In genomic region chr6:4678506-4679300, GRCh38 we compare ENCODE assay signal across 18 cellular contexts.
DNase-seq lines count a peak whose midpoint lies in the region; FAIRE-seq and TF ChIP-seq lines count a peak whose summit lies in the region.
"Had no signal": no experiment of that assay in that cellular context is flagged by ENCODE, and none has a peak within 500 bp of the region (broad histone marks: within the 10 kb centered on the region; RNA-seq: fewer than 3 reads in every experiment).

No MANE protein-coding gene starts in this region.

- no peak overlapping the region for H3K4me2 ChIP-seq in H1 (ENCODE audit: insufficient read depth in 1 of 2, low read depth in 2 of 2, low read length in 2 of 2)
- no peak overlapping the region for H3K4me2 ChIP-seq in mesenchymal stem cell (ENCODE audit: low read length, poor library complexity, severe bottlenecking)

- H3K36me3 ChIP-seq in right atrium auricular region (no peaks in the 10 kb centered on the region), left ventricle myocardium inferior (no peaks in the 10 kb centered on the region), H1 (ENCODE audit: control insufficient read depth in 2 of 4, insufficient read depth in 4 of 4, low read length in 3 of 4) (no peaks in the 10 kb centered on the region), mesenchymal stem cell (ENCODE audit: control insufficient read depth in 1 of 2, insufficient read depth in 2 of 2, low read depth in 1 of 2, low read length in 2 of 2) (no peaks in the 10 kb centered on the region)

- H2BK12ac ChIP-seq in H1 (ENCODE audit: low read depth, low read length) (no peak overlapping the region), mesenchymal stem cell (ENCODE audit: low read length in 2 of 2) (no peak overlapping the region)

- TF ChIP-seq EP300 in H1 (IDR thresholded peaks at IDR 0.05; ENCODE audit: borderline replicate concordance in 1 of 2, low read depth in 2 of 2, low read length in 2 of 2) = no peak

- H3K27ac ChIP-seq in right atrium auricular region (no peak overlapping the region), left ventricle myocardium inferior (replicated peaks) (no peak overlapping the region), H1 (ENCODE audit: low read depth, low read length) (no peak overlapping the region), mesenchymal stem cell (ENCODE audit: low read length, poor library complexity, severe bottlenecking) (no peak overlapping the region)

- H2BK5ac ChIP-seq in H1 (ENCODE audit: low read depth, low read length) (no peak overlapping the region), mesenchymal stem cell (ENCODE audit: low read depth, low read length, poor library complexity, severe bottlenecking) (no peak overlapping the region)

- H3K9ac ChIP-seq in H1 (replicated peaks in 1 of 4; ENCODE audit: extremely low read depth in 1 of 4, low read depth in 3 of 4, low read length in 3 of 4) = no peak overlapping the region
- H3K9ac ChIP-seq in mesenchymal stem cell (ENCODE audit: low read length) = no peak overlapping the region

- H3K9me3 ChIP-seq in right atrium auricular region = no peaks in the 10 kb centered on the region
- no peaks in the 10 kb centered on the region for H3K9me3 ChIP-seq in left ventricle myocardium inferior (replicated peaks)
- H3K9me3 ChIP-seq in H1 (ENCODE audit: insufficient read depth in 2 of 2, low read depth in 1 of 2, low read length in 1 of 2) = no peaks in the 10 kb centered on the region
- no peaks in the 10 kb centered on the region for H3K9me3 ChIP-seq in mesenchymal stem cell (ENCODE audit: control insufficient read depth, low read length)

- H3K27me3 ChIP-seq in right atrium auricular region (no peaks in the 10 kb centered on the region), left ventricle myocardium inferior (ENCODE audit: low read depth) (peaks cover 3% of the 10 kb centered on the region), H1 (replicated peaks in 1 of 4; ENCODE audit: control insufficient read depth in 3 of 4, extremely low read depth in 1 of 4, insufficient read depth in 3 of 4, low read length in 3 of 4) (no peaks in the 10 kb centered on the region; a peak in 1 of 7 replicates), mesenchymal stem cell (ENCODE audit: control insufficient read depth in 1 of 2, insufficient read depth in 1 of 2, low read length in 2 of 2) (peaks cover 0 to under 1% of the 10 kb centered on the region in 2 experiments)

- H2AFZ ChIP-seq in H1 (ENCODE audit: low read length) = no peak overlapping the region
- H2AFZ ChIP-seq in mesenchymal stem cell (ENCODE audit: low read depth, low read length) = no peak overlapping the region

- no peak overlapping the region for H2BK15ac ChIP-seq in H1 (ENCODE audit: low read length)
- no peak overlapping the region for H2BK15ac ChIP-seq in mesenchymal stem cell (ENCODE audit: low read depth, poor library complexity, severe bottlenecking)

- H3K4ac ChIP-seq in H1 (replicated peaks; ENCODE audit: insufficient read length, low read depth, low read length) = no peak overlapping the region
- no peak overlapping the region for H3K4ac ChIP-seq in mesenchymal stem cell (ENCODE audit: low read depth in 1 of 2, low read length in 2 of 2)

- H3K79me1 ChIP-seq in H1 (ENCODE audit: low read depth, low read length) (no peaks in the 10 kb centered on the region), mesenchymal stem cell (replicated peaks; ENCODE audit: low read length, poor library complexity, severe bottlenecking) (no peaks in the 10 kb centered on the region)

- H3K14ac ChIP-seq in H1 (ENCODE audit: insufficient read length) = no peak overlapping the region
- H3K14ac ChIP-seq in mesenchymal stem cell (ENCODE audit: low read length in 2 of 2) = no peak overlapping the region

- no peaks in the 10 kb centered on the region for H3K4me1 ChIP-seq in right atrium auricular region
- no peaks in the 10 kb centered on the region for H3K4me1 ChIP-seq in left ventricle myocardium inferior
- H3K4me1 ChIP-seq in H1 (replicated peaks in 1 of 4; ENCODE audit: control insufficient read depth in 3 of 4, insufficient read depth in 4 of 4, low read length in 3 of 4) = peaks cover 0 to 6% (median 3%) of the 10 kb centered on the region in 4 experiments; a peak in 3 of 7 replicates
- no peaks in the 10 kb centered on the region for H3K4me1 ChIP-seq in mesenchymal stem cell (ENCODE audit: control insufficient read depth, insufficient read depth, low read depth, low read length)

- no peak overlapping the region for H4K8ac ChIP-seq in H1 (ENCODE audit: extremely low read depth, insufficient read depth, low read length)
- H4K8ac ChIP-seq in mesenchymal stem cell (ENCODE audit: low read length) = no peak overlapping the region

- H3K56ac ChIP-seq in H1 (replicated peaks; ENCODE audit: insufficient read length, low read depth, low read length) = no peak overlapping the region

- DNase-seq in right atrium auricular region (ENCODE audit: low spot score) (peak; percentile 36), left ventricle myocardium inferior (no peak), H1 (ENCODE audit: low read depth in 1 of 2, low spot score in 2 of 2) (peak in 1 of 2 experiments; percentile 29), mesenteric fat pad (ENCODE audit: low spot score) (peak; percentile 39), NCI-H187 treated with DMSO at 0.1 percent for 48 hours (lab: John Stamatoyannopoulos, UW) (no peak), mesenchymal stem cell (no peak)
- DNase-seq: C1 segment of cervical spinal cord; Calu3; CD4-positive, alpha-beta memory T cell; COR-L47; DMS53; DMS79 treated with DMSO at 0.1 percent for 48 hours; GF-D8; GOT3; H7; HCEC 1CT had no signal

- H3K23me2 ChIP-seq in H1 (ENCODE audit: low read depth, low read length) = no peaks in the 10 kb centered on the region

- no peak for TF ChIP-seq POLR2A in H1 (IDR thresholded peaks at IDR 0.05; ENCODE audit: control extremely low read depth in 1 of 2, low read depth in 2 of 2, low read length in 2 of 2)

- H3K79me2 ChIP-seq in H1 (ENCODE audit: control insufficient read depth in 1 of 2, insufficient read depth in 2 of 2, low read length in 2 of 2) = no peaks in the 10 kb centered on the region

- intact Hi-C loops in left ventricle myocardium inferior (cut with micrococcal nuclease) = no loop called here

- no peak overlapping the region for H4K5ac ChIP-seq in H1 (ENCODE audit: insufficient read length, low read depth, low read length)

- H4K91ac ChIP-seq in H1 (replicated peaks; ENCODE audit: insufficient read length, low read length) (peak overlapping the region; percentile 81), mesenchymal stem cell (ENCODE audit: low read length) (no peak overlapping the region)

- POLR2A ChIA-PET in H1 (lab: Charles Lee; ENCODE audit: partially characterized antibody) = no interaction called here

- H3K23ac ChIP-seq in H1 (ENCODE audit: insufficient read length) = no peak overlapping the region
- no peak overlapping the region for H3K23ac ChIP-seq in mesenchymal stem cell (ENCODE audit: low read length in 2 of 2)

- TF ChIP-seq RAD21 in H1 (IDR thresholded peaks at IDR 0.05 in 1 of 2, conservative IDR thresholded peaks at IDR 0.05 in 1 of 2; ENCODE audit: low read depth in 2 of 2, low read length in 2 of 2) = no peak

- CTCF ChIA-PET in H1 (lab: Charles Lee; ENCODE audit: partially characterized antibody) = no interaction called here

- H2BK20ac ChIP-seq in H1 (ENCODE audit: low read length) = no peak overlapping the region

- H4K20me1 ChIP-seq in H1 (replicated peaks in 1 of 2; ENCODE audit: control insufficient read depth in 1 of 2, insufficient read depth in 2 of 2, low read length in 2 of 2) = no peaks in the 10 kb centered on the region

- H2BK120ac ChIP-seq in H1 (replicated peaks; ENCODE audit: low read depth, low read length) = no peak overlapping the region
- H2BK120ac ChIP-seq in mesenchymal stem cell (ENCODE audit: low read depth, low read length) = no peak overlapping the region

- H3K4me3 ChIP-seq in right atrium auricular region (no peak overlapping the region), left ventricle myocardium inferior (no peak overlapping the region), H1 (ENCODE audit: extremely low read depth in 1 of 4, insufficient read depth in 2 of 4, low read depth in 3 of 4, low read length in 4 of 4) (no peak overlapping the region), mesenchymal stem cell (ENCODE audit: insufficient read depth in 1 of 2, low read depth in 1 of 2, low read length in 2 of 2) (no peak overlapping the region)

- TF ChIP-seq CTCF in right atrium auricular region (IDR thresholded peaks at IDR 0.05) (no peak), left ventricle myocardium inferior (IDR thresholded peaks at IDR 0.05; ENCODE audit: borderline replicate concordance) (no peak), H1 (IDR thresholded peaks at IDR 0.05; ENCODE audit: control extremely low read depth in 1 of 3, insufficient read depth in 1 of 3, low read depth in 1 of 3, low read length in 3 of 3) (no peak)

- H3K18ac ChIP-seq in H1 (ENCODE audit: extremely low read depth, low read length) (no peak overlapping the region), mesenchymal stem cell (ENCODE audit: low read depth in 1 of 2, low read length in 2 of 2) (no peak overlapping the region)

- H2AK5ac ChIP-seq in H1 (ENCODE audit: low read depth, low read length) (no peak overlapping the region), mesenchymal stem cell (ENCODE audit: low read length, severe bottlenecking) (no peak overlapping the region)

- no peak for FAIRE-seq in H1 (lab: Jason Lieb, UNC)
- FAIRE-seq: GM12891, GM18507 had no signal

- 92% methylated on average over 7 of the region's 7 CpGs; no CpG with 5 or more reads in 1 of the 2 experiments for WGBS in H1 (ENCODE audit: extremely low coverage in 1 of 2, insufficient coverage in 1 of 2, insufficient read length in 1 of 2, insufficient replicate concordance in 2 of 2, low coverage in 1 of 2, low lambda C conversion rate in 2 of 2, missing lambda C conversion rate in 1 of 2), 2 experiments
- 67% methylated on average over 6 of the region's 7 CpGs for WGBS in mesenchymal stem cell

TF ChIP-seq in H1, 55 proteins besides CTCF, POLR2A, EP300 and RAD21 (continues in another document):
- TF ChIP-seq PHF8 (conservative IDR thresholded peaks at IDR 0.05; ENCODE audit: low read depth, low read length) (no peak), KDM1A (IDR thresholded peaks at IDR 0.05; ENCODE audit: borderline replicate concordance, low read length) (no peak), ZNF274 (IDR thresholded peaks at IDR 0.05; ENCODE audit: borderline replicate concordance, extremely low read depth, low read length) (no peak), SP4 (IDR thresholded peaks at IDR 0.05; ENCODE audit: low read length) (no peak)
- TF ChIP-seq, protein P1, sequence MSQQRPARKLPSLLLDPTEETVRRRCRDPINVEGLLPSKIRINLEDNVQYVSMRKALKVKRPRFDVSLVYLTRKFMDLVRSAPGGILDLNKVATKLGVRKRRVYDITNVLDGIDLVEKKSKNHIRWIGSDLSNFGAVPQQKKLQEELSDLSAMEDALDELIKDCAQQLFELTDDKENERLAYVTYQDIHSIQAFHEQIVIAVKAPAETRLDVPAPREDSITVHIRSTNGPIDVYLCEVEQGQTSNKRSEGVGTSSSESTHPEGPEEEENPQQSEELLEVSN (IDR thresholded peaks at IDR 0.05) = no peak
- TF ChIP-seq, protein P2, sequence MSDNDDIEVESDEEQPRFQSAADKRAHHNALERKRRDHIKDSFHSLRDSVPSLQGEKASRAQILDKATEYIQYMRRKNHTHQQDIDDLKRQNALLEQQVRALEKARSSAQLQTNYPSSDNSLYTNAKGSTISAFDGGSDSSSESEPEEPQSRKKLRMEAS (IDR thresholded peaks at IDR 0.05) = no peak

Comparison
In these comparisons a context has a peak if more than half of its experiments do, and no peak if none do; other contexts are left out.
1. DNase-seq: peak in right atrium auricular region (single experiment) and mesenteric fat pad (single experiment); none in left ventricle myocardium inferior (single experiment), NCI-H187 treated with DMSO at 0.1 percent for 48 hours (single experiment) and mesenchymal stem cell (single experiment).